In genomic region chr6:149809798-149810197, GRCh38 we compare ENCODE assay signal across 1 cellular context.
TF ChIP-seq lines count a peak whose summit lies in the region.

No MANE protein-coding gene starts in this region.

TF ChIP-seq in HEK293, 187 proteins besides CTCF, POLR2A, EP300 and RAD21 (continued from another document):
- TF ChIP-seq, protein P1, sequence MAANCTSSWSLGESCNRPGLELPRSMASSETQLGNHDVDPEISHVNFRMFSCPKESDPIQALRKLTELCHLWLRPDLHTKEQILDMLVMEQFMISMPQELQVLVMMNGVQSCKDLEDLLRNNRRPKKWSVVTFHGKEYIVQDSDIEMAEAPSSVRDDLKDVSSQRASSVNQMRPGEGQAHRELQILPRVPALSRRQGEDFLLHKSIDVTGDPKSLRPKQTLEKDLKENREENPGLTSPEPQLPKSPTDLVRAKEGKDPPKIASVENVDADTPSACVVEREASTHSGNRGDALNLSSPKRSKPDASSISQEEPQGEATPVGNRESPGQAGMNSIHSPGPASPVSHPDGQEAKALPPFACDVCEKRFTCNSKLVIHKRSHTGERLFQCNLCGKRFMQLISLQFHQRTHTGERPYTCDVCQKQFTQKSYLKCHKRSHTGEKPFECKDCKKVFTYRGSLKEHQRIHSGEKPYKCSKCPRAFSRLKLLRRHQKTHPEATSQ (tag by site-specific recombination; IDR thresholded peaks at IDR 0.05) = no peak
- TF ChIP-seq OSR2 (tag by site-specific recombination; IDR thresholded peaks at IDR 0.05) = no peak
